ENCODE assay signal across 16 cellular contexts in genomic region chr1:47331875-47332274, GRCh38. TPM values are rescaled to one million over a fixed set of nuclear protein-coding genes. Genes with fewer than 3 reads are reported as not detected.
DNase-seq lines count a peak whose midpoint lies in the region; ATAC-seq and TF ChIP-seq lines count a peak whose summit lies in the region.
"Had no signal": no experiment of that assay in that cellular context is flagged by ENCODE, and none has a peak within 500 bp of the region (broad histone marks: within the 10 kb centered on the region; RNA-seq: fewer than 3 reads in every experiment).

No MANE protein-coding gene starts in this region.

- H3K27ac ChIP-seq in BLaER1 (no peak overlapping the region), hepatocyte (peak overlapping the region; percentile 100)
- no peak overlapping the region for H3K27ac ChIP-seq in CD8-positive, alpha-beta T cell (ENCODE audit: low read depth, low read length)

- CTCF ChIA-PET in CD8-positive, alpha-beta T cell (lab: Charles Lee): interaction anchor here (1.5 kb wide), 1 partner anchor 92 kb away, joined by 3 read pairs; no protein-coding TSS in a partner anchor
- CTCF ChIA-PET in WTC11 (lab: Charles Lee): interaction anchor here (2.1 kb wide), 1 partner anchor 13 kb away, joined by 6 read pairs; no protein-coding TSS in a partner anchor

- H3K4me2 ChIP-seq in BLaER1 (peak overlapping the region; percentile 90), hepatocyte (peak overlapping the region; percentile 78)

- peaks cover 11% of the 10 kb centered on the region for H3K4me1 Mint-ChIP-seq in CD8-positive, alpha-beta T cell (ENCODE audit: low read depth)
- peaks cover 8% of the 10 kb centered on the region for H3K4me1 Mint-ChIP-seq in WTC11

- POLR2A ChIA-PET in CD8-positive, alpha-beta T cell (lab: Charles Lee): no interaction called here
- POLR2A ChIA-PET in WTC11 (lab: Charles Lee): no interaction called here

- 82% methylated on average over 2 of the region's 2 CpGs for WGBS in hepatocyte (ENCODE audit: low lambda C conversion rate, missing lambda C conversion rate)

- no peak overlapping the region for H3K9ac ChIP-seq in BLaER1

- DNase-seq in CD8-positive, alpha-beta T cell: no peak
- no peak for DNase-seq in WTC11 (ENCODE audit: low spot score)
- no peak for DNase-seq in hepatocyte (ENCODE audit: low spot score)
- DNase-seq in hippocampal formation (lab: John Stamatoyannopoulos, UW): no peak
- no peak for DNase-seq in T-helper 9 cell
- DNase-seq in midbrain (lab: John Stamatoyannopoulos, UW): no peak
- DNase-seq: effector memory CD4-positive, alpha-beta T cell; NCI-H1417 treated with DMSO at 0.1 percent for 48 hours; NCI-H526; occipital lobe; stimulated activated CD8-positive, alpha-beta memory T cell treated with anti-CD3 and anti-CD28 coated beads, Interleukin-4, amount 100 ng/mL, for 48 hours; substantia nigra had no signal

- H3K4me1 ChIP-seq in BLaER1: peaks cover 33% of the 10 kb centered on the region
- peaks cover 20% of the 10 kb centered on the region for H3K4me1 ChIP-seq in CD8-positive, alpha-beta T cell (ENCODE audit: insufficient read depth, low read length)
- H3K4me1 ChIP-seq in hepatocyte (ENCODE audit: insufficient read depth): peaks cover 22% of the 10 kb centered on the region

- H3K9me3 ChIP-seq in BLaER1: no peaks in the 10 kb centered on the region
- no peaks in the 10 kb centered on the region for H3K9me3 ChIP-seq in CD8-positive, alpha-beta T cell (ENCODE audit: low read length)
- H3K9me3 ChIP-seq in hepatocyte (ENCODE audit: low read depth): no peaks in the 10 kb centered on the region
- H3K9me3 ChIP-seq: HAP-1 had no signal

- peaks cover 23% of the 10 kb centered on the region for H4K20me1 ChIP-seq in BLaER1
- H4K20me1 ChIP-seq in hepatocyte (ENCODE audit: insufficient read depth, poor library complexity, severe bottlenecking): peaks cover 3% of the 10 kb centered on the region

- no peaks in the 10 kb centered on the region for H3K9me3 Mint-ChIP-seq in CD8-positive, alpha-beta T cell
- H3K9me3 Mint-ChIP-seq in WTC11: no peaks in the 10 kb centered on the region

- intact Hi-C loops in CD8-positive, alpha-beta T cell (cut with DNase I, micrococcal nuclease): loop anchor here in 1 of 2 experiments (10.0 kb wide), 1 partner anchor 717 kb away; the partner anchor contains the start of gene MOB3C

- H3K9me2 ChIP-seq in hepatocyte (replicated peaks; ENCODE audit: insufficient read depth): no peaks in the 10 kb centered on the region

- peaks cover 34% of the 10 kb centered on the region for H3K79me2 ChIP-seq in hepatocyte

- no peak overlapping the region for H2AFZ ChIP-seq in hepatocyte

- H3K4me3 ChIP-seq in BLaER1: no peak overlapping the region
- no peak overlapping the region for H3K4me3 ChIP-seq in CD8-positive, alpha-beta T cell (ENCODE audit: low read depth, low read length)
- no peak overlapping the region for H3K4me3 ChIP-seq in hepatocyte
- H3K4me3 ChIP-seq: HAP-1 had no signal

- H3K4me3 Mint-ChIP-seq in CD8-positive, alpha-beta T cell: no peak overlapping the region
- peak overlapping the region; percentile 24; the same call in 1 of the 2 replicates for H3K4me3 Mint-ChIP-seq in WTC11

- H3K36me3 Mint-ChIP-seq in CD8-positive, alpha-beta T cell: peaks cover 3% of the 10 kb centered on the region
- no peaks in the 10 kb centered on the region for H3K36me3 Mint-ChIP-seq in WTC11

- no peaks in the 10 kb centered on the region for H3K27me3 Mint-ChIP-seq in CD8-positive, alpha-beta T cell (ENCODE audit: low read depth)
- H3K27me3 Mint-ChIP-seq in WTC11 (ENCODE audit: low read depth): no peaks in the 10 kb centered on the region

- no peak for ATAC-seq in CD8-positive, alpha-beta T cell
- no peak for ATAC-seq in WTC11
- ATAC-seq in GM18505 (IDR thresholded peaks at IDR 0.05; ENCODE audit: unreplicated experiment): no peak
- ATAC-seq: Right ventricle myocardium inferior had no signal

- no peaks in the 10 kb centered on the region for H3K27me3 ChIP-seq in BLaER1
- no peaks in the 10 kb centered on the region for H3K27me3 ChIP-seq in CD8-positive, alpha-beta T cell (ENCODE audit: insufficient read depth, low read length)
- H3K27me3 ChIP-seq in hepatocyte: no peaks in the 10 kb centered on the region

- TF ChIP-seq POLR2A in GM18505 (IDR thresholded peaks at IDR 0.05; ENCODE audit: borderline replicate concordance, extremely low read depth, insufficient read depth, insufficient read length): no peak

- peak overlapping the region; percentile 42 for H3K27ac Mint-ChIP-seq in CD8-positive, alpha-beta T cell
- H3K27ac Mint-ChIP-seq in WTC11: no peak overlapping the region

- TF ChIP-seq CTCF in CD8-positive, alpha-beta T cell (IDR thresholded peaks at IDR 0.05): no peak
- TF ChIP-seq CTCF in WTC11 (IDR thresholded peaks at IDR 0.05): no peak
- TF ChIP-seq CTCF in hepatocyte (IDR thresholded peaks at IDR 0.05; ENCODE audit: poor library complexity): no peak

- H3K36me3 ChIP-seq in BLaER1 (no peaks in the 10 kb centered on the region), hepatocyte (replicated peaks; ENCODE audit: insufficient read depth, low read depth) (no peaks in the 10 kb centered on the region)
- no peaks in the 10 kb centered on the region for H3K36me3 ChIP-seq in CD8-positive, alpha-beta T cell (ENCODE audit: insufficient read depth, low read length)
- H3K36me3 ChIP-seq: HAP-1 had no signal

TF ChIP-seq in WTC11, 78 proteins besides CTCF, POLR2A, EP300 and RAD21:
- TF ChIP-seq JUN (CRISPR knock-in tag; IDR thresholded peaks at IDR 0.05): no peak
- TF ChIP-seq ZBTB43 (CRISPR knock-in tag; IDR thresholded peaks at IDR 0.05): no peak
- no peak for TF ChIP-seq E2F4 (CRISPR knock-in tag; IDR thresholded peaks at IDR 0.05; ENCODE audit: borderline replicate concordance, low read depth)
TF ChIP-seq in WTC11: peak in this region for 0.

RNA-seq across cellular contexts. Expression of gene CMPK1, which starts 1.7 kb away (rescaled TPM):
- 100 to 1,000 TPM in 1 of 2 experiments, 10 to 100 TPM in 1; 98.8 to 106 TPM for total RNA-seq in CD8-positive, alpha-beta T cell
- total RNA-seq in WTC11 (2021) (35.6 to 37.1 TPM (median 36.3 TPM) in 3 replicates), hepatocyte (182 and 206 TPM in 2 replicates)
- 113 and 114 TPM in 2 replicates for polyA plus RNA-seq in hepatocyte

RNA-seq across cellular contexts. Expression of gene STIL, which starts 17.9 kb away (rescaled TPM):
- 1 to 10 TPM; 1.4 to 1.8 TPM for total RNA-seq in CD8-positive, alpha-beta T cell
- total RNA-seq in WTC11 (2021) (24.0 to 29.7 TPM (median 24.1 TPM) in 3 replicates), hepatocyte (6.1 and 9.0 TPM in 2 replicates)
- 2.5 and 3.8 TPM in 2 replicates for polyA plus RNA-seq in hepatocyte
